In genomic region chr12:39587247-39587646, GRCh38 we compare ENCODE assay signal across 9 cellular contexts. TPM values are rescaled to one million over a fixed set of nuclear protein-coding genes. Genes with fewer than 3 reads are reported as not detected.
A peak's percentile ranks its signal among the peaks of the same experiment; 100 is the strongest.
DNase-seq lines count a peak whose midpoint lies in the region; ATAC-seq and TF ChIP-seq lines count a peak whose summit lies in the region.
"Had no signal": no experiment of that assay in that cellular context is flagged by ENCODE, and none has a peak within 500 bp of the region (broad histone marks: within the 10 kb centered on the region; RNA-seq: fewer than 3 reads in every experiment).

No MANE protein-coding gene starts in this region.

- H3K4me3 Mint-ChIP-seq in T-helper 17 cell, result no peak overlapping the region

- H3K27ac Mint-ChIP-seq in T-helper 17 cell, result peak overlapping the region; percentile 16

- H3K27me3 ChIP-seq in lung (ENCODE audit: control insufficient read depth, insufficient read depth), result no peaks in the 10 kb centered on the region

- TF ChIP-seq CTCF in AG09319 (IDR thresholded peaks at IDR 0.05; ENCODE audit: low read depth, low read length) (peak; percentile 6; the same call in 1 of the 2 replicates), GM13976 (IDR thresholded peaks at IDR 0.05; ENCODE audit: borderline replicate concordance, control extremely low read depth, extremely low read depth, insufficient read depth, missing control alignments) (peak; percentile 11), lung (IDR thresholded peaks at IDR 0.05; ENCODE audit: control extremely low read depth, extremely low read depth) (peak; percentile 8)

- H3K4me1 Mint-ChIP-seq in T-helper 17 cell, result peaks cover 5% of the 10 kb centered on the region

- peaks cover 14% of the 10 kb centered on the region for H3K36me3 Mint-ChIP-seq in T-helper 17 cell (ENCODE audit: low read depth)

- in situ Hi-C loops in GM13976 (cut with MboI; ENCODE audit: low sequenced_read_pairs, unreplicated experiment), result no loop called here

- H3K4me3 ChIP-seq in lung, result no peak overlapping the region

- DNase-seq in AG09319 (ENCODE audit: extremely low read depth, low read depth) (no peak), GM13976 (ENCODE audit: low spot score) (no peak), T-helper 17 cell (no peak), lung (ENCODE audit: low spot score) (no peak), NCI-H1436 (lab: John Stamatoyannopoulos, UW) (no peak), NCI-H2029 (lab: John Stamatoyannopoulos, UW) (no peak)
- DNase-seq in stimulated activated naive CD4-positive, alpha-beta T cell treated with Interleukin-2 at 50 U/mL for 16 hours (lab: John Stamatoyannopoulos, UW), result no peak
- DNase-seq: IMR-90 had no signal

- ATAC-seq in HG03060 (IDR thresholded peaks at IDR 0.05; ENCODE audit: low read depth, unreplicated experiment) (peak; percentile 88), T-helper 17 cell (peak; percentile 63), lung (ENCODE audit: insufficient read depth, low FRiP score) (no peak)

- H3K4me1 ChIP-seq in lung (ENCODE audit: control insufficient read depth in 2 of 2, insufficient read depth in 2 of 2, low read length in 2 of 2), result peaks cover 0 to 2% of the 10 kb centered on the region in 2 donors

- H3K27ac ChIP-seq in lung (ENCODE audit: low read depth in 1 of 2, low read length in 1 of 2), result no peak overlapping the region

- H3K9me3 ChIP-seq in T-helper 17 cell (ENCODE audit: control insufficient read depth, low read length, poor library complexity, severe bottlenecking), result no peaks in the 10 kb centered on the region
- no peaks in the 10 kb centered on the region for H3K9me3 ChIP-seq in lung (ENCODE audit: control insufficient read depth in 2 of 2, insufficient read depth in 1 of 2, low read length in 1 of 2)

- 51 to 63% methylated on average over 3 of the region's 3 CpGs for WGBS in lung, 2 donors

- no peaks in the 10 kb centered on the region for H3K27me3 Mint-ChIP-seq in T-helper 17 cell

- no peaks in the 10 kb centered on the region for H3K36me3 ChIP-seq in lung (ENCODE audit: control insufficient read depth in 2 of 2, insufficient read depth in 2 of 2, low read length in 2 of 2)

RNA-seq across cellular contexts. Expression of gene ABCD2, which starts 32.4 kb away (rescaled TPM):
- total RNA-seq in T-helper 17 cell (1 to 10 TPM; 7.5 to 9.1 TPM), lung (1 to 10 TPM in 1 of 2 donors, under 1 TPM in 1; 0.74 to 1.1 TPM)
- under 1 TPM; 0.13 to 0.20 TPM for polyA plus RNA-seq in lung
- total RNA-seq: IMR-90 had no signal
- polyA plus RNA-seq: IMR-90 had no signal

Comparison
In these comparisons a context has a peak if more than half of its experiments do, and no peak if none do; other contexts are left out.
1. RNA of gene ABCD2, which starts 32.4 kb away (total RNA-seq): 7.5 to 9.1 TPM in T-helper 17 cell; 0.74 to 1.1 TPM in lung; every median in the first group is over 4 times any median in the second.
2. Peak in every context shown above with its lines, with median percentiles within 50 percentile points of each other: CTCF ChIP-seq.